In the genomic region with DNA sequence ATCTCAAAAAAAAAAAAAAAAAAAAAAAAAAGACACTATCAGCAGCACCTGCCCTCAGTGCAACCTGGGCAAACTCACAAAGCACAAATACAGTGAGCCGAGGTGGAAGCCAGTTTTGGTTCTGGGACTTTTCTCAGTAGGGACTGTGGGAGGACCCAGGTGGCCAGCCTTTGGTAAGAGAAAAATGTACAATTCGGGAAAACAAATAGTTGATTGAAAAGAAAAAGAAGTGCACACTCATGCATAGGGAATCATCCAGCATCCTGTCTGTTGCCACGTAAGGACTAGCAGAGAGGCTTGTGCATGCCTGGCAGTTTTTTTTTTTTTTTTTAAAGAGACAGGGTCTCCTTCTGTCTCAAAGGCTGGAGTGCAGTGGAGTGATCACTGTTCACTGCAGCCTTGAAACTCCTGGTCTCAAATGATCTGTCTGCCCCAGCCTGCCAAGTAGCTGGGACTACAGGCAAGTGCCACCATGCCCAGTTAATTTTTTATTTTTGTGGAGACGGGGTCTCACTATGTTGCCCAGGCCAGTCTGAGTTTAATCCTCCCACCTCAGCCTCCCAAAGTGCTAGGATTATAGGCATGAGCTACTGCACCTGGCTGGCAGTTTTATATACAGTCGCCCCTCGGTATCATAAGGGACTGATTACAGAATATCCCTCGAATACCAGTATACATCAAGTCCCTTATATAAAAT, we compare ENCODE assay signal across 9 cellular contexts. TPM values are rescaled to one million over a fixed set of nuclear protein-coding genes. Genes with fewer than 3 reads are reported as not detected.
DNase-seq lines count a peak whose midpoint lies in the region; ATAC-seq and TF ChIP-seq lines count a peak whose summit lies in the region.
"Had no signal": no experiment of that assay in that cellular context is flagged by ENCODE, and none has a peak within 500 bp of the region (broad histone marks: within the 10 kb centered on the region; RNA-seq: fewer than 3 reads in every experiment).

No MANE protein-coding gene starts in this region.

- H3K36me3 Mint-ChIP-seq in activated naive CD8-positive, alpha-beta T cell treated with anti-CD3 and anti-CD28 coated beads for 36 hours, result peaks cover 7% of the 10 kb centered on the region

- no peaks in the 10 kb centered on the region for H3K9me3 Mint-ChIP-seq in activated naive CD8-positive, alpha-beta T cell treated with anti-CD3 and anti-CD28 coated beads for 36 hours

- 55% methylated on average over 7 of the region's 7 CpGs for WGBS in esophagus muscularis mucosa

- H3K27me3 ChIP-seq in esophagus muscularis mucosa, result no peaks in the 10 kb centered on the region

- TF ChIP-seq EP300 in esophagus muscularis mucosa (IDR thresholded peaks at IDR 0.05), result no peak

- TF ChIP-seq CTCF in AG09309 (IDR thresholded peaks at IDR 0.05; ENCODE audit: control insufficient read depth, insufficient read depth, low read depth, low read length, missing control alignments) (no peak), esophagus muscularis mucosa (IDR thresholded peaks at IDR 0.05) (no peak)

- H3K36me3 ChIP-seq in esophagus muscularis mucosa, result no peaks in the 10 kb centered on the region

- H3K4me3 Mint-ChIP-seq in activated naive CD8-positive, alpha-beta T cell treated with anti-CD3 and anti-CD28 coated beads for 36 hours, result no peak overlapping the region

- intact Hi-C loops in esophagus muscularis mucosa (cut with DNase I), result no loop called here

- H3K4me1 Mint-ChIP-seq in activated naive CD8-positive, alpha-beta T cell treated with anti-CD3 and anti-CD28 coated beads for 36 hours, result peaks cover 30% of the 10 kb centered on the region

- ATAC-seq in GM18519 (IDR thresholded peaks at IDR 0.05; ENCODE audit: low FRiP score, unreplicated experiment), result no peak

- H3K27ac ChIP-seq in esophagus muscularis mucosa (replicated peaks in 1 of 4), result no peak overlapping the region

- no peaks in the 10 kb centered on the region for H3K27me3 Mint-ChIP-seq in activated naive CD8-positive, alpha-beta T cell treated with anti-CD3 and anti-CD28 coated beads for 36 hours

- H3K27ac Mint-ChIP-seq in activated naive CD8-positive, alpha-beta T cell treated with anti-CD3 and anti-CD28 coated beads for 36 hours, result peak overlapping the region; percentile 57

- DNase-seq in AG09309 (ENCODE audit: low read depth) (peak; percentile 67), HPDE6-E6E7 (ENCODE audit: extremely low spot score) (peak; percentile 61), kidney tubule cell (ENCODE audit: low spot score) (peak; percentile 69), esophagus muscularis mucosa (ENCODE audit: extremely low spot score) (no peak), C1 segment of cervical spinal cord (lab: John Stamatoyannopoulos, UW) (no peak)
- DNase-seq in activated naive CD8-positive, alpha-beta T cell treated with anti-CD3 and anti-CD28 coated beads for 36 hours, result no peak
- no peak for DNase-seq in activated CD4-positive, alpha-beta T cell treated with anti-CD3 and anti-CD28 coated beads for 48 hours
- DNase-seq: anterior cingulate cortex had no signal

- H3K4me3 ChIP-seq in AG09309 (ENCODE audit: control insufficient read depth, low read depth, low read length) (no peak overlapping the region; the same call in 1 of the 2 replicates), esophagus muscularis mucosa (no peak overlapping the region)

- peaks cover 0 to 23% (median 7%) of the 10 kb centered on the region in 4 donors for H3K4me1 ChIP-seq in esophagus muscularis mucosa

- H3K9me3 ChIP-seq in esophagus muscularis mucosa, result no peaks in the 10 kb centered on the region

- no peak for TF ChIP-seq POLR2A in esophagus muscularis mucosa (IDR thresholded peaks at IDR 0.05; ENCODE audit: low read depth)

RNA-seq across cellular contexts. Expression of gene TPST2, which starts 36.7 kb away (rescaled TPM):
- 10 to 100 TPM; 32.1 to 35.0 TPM for total RNA-seq in activated naive CD8-positive, alpha-beta T cell treated with anti-CD3 and anti-CD28 coated beads for 36 hours
- total RNA-seq in esophagus muscularis mucosa, result 10 to 100 TPM; 22.0 to 30.9 (median 28.7) TPM

RNA-seq across cellular contexts. Expression of gene TFIP11, which starts 40.9 kb away (rescaled TPM):
- total RNA-seq in activated naive CD8-positive, alpha-beta T cell treated with anti-CD3 and anti-CD28 coated beads for 36 hours, result 10 to 100 TPM; 45.9 to 50.1 TPM
- total RNA-seq in esophagus muscularis mucosa, result 10 to 100 TPM; 17.9 to 23.5 (median 20.4) TPM

Comparison
In these comparisons a context has a peak if more than half of its experiments do, and no peak if none do; other contexts are left out.
1. DNase-seq: peak in AG09309 (single experiment), HPDE6-E6E7 (single experiment) and kidney tubule cell (single experiment); none in activated naive CD8-positive, alpha-beta T cell treated with anti-CD3 and anti-CD28 coated beads for 36 hours (single experiment), esophagus muscularis mucosa (single experiment), C1 segment of cervical spinal cord (0 of 14) and activated CD4-positive, alpha-beta T cell treated with anti-CD3 and anti-CD28 coated beads for 48 hours (single experiment).